ENCODE assay signal across 16 cellular contexts in the genomic region with DNA sequence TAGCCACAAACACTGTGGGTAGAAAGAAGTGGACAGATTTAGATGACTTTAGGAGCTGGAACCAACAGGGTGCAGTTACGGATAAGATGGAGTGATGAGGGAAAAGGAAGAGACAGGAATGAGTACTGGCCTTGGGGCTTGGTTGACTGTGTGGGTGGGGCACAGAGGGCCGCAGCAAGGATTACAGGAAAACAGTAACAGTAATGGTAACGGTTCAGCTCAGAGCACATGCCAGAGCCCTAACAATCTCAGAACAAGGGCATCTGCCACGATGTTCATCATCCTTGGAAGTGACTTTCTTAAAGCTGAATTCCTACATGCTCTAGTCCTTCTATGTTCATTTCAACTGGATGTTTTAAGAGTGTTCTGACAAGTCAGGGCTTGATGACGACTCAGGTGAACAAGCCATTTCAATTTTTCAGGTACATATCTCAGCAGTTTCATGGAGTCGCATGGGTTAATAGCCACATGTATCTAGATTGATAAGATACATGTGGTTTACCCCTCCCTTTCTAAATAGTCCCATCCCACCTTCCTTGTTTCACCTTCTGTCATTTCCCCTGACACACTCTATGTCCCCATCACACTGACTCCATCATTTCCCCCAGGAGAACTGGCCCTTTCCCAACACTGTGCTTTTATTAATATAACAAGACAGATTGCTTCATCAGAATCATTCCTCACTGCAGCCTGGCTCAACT.
DNase-seq lines count a peak whose midpoint lies in the region; ATAC-seq and TF ChIP-seq lines count a peak whose summit lies in the region.
"Had no signal": no experiment of that assay in that cellular context is flagged by ENCODE, and none has a peak within 500 bp of the region (broad histone marks: within the 10 kb centered on the region; RNA-seq: fewer than 3 reads in every experiment).

No MANE protein-coding gene starts in this region.

- TF ChIP-seq CTCF in HFFc6 (IDR thresholded peaks at IDR 0.05), result no peak

- H3K4me1 Mint-ChIP-seq in CD4-positive, alpha-beta memory T cell, result peaks cover 3 to 13% (median 6%) of the 10 kb centered on the region in 4 donors
- peaks cover 13% of the 10 kb centered on the region for H3K4me1 Mint-ChIP-seq in HFFc6 (ENCODE audit: low read depth)
- peaks cover 4 to 29% (median 12%) of the 10 kb centered on the region in 7 donors for H3K4me1 Mint-ChIP-seq in naive thymus-derived CD4-positive, alpha-beta T cell

- no peak for ATAC-seq in naive thymus-derived CD4-positive, alpha-beta T cell
- ATAC-seq in GM21576 (IDR thresholded peaks at IDR 0.05; ENCODE audit: unreplicated experiment) (no peak), HG02571 (IDR thresholded peaks at IDR 0.05; ENCODE audit: unreplicated experiment) (no peak), HG03460 (IDR thresholded peaks at IDR 0.05; ENCODE audit: unreplicated experiment) (no peak)
- ATAC-seq: activated CD4-positive, CD25-positive, alpha-beta regulatory T cell treated with anti-CD3 and anti-CD28 coated beads, Interleukin-2, amount 50 U/mL, for 24 hours; body of pancreas; Panc1 had no signal

- no peak overlapping the region for H3K4me3 ChIP-seq in CD4-positive, alpha-beta memory T cell (ENCODE audit: low read length in 2 of 2)
- H3K4me3 ChIP-seq in naive thymus-derived CD4-positive, alpha-beta T cell (ENCODE audit: low read length), result no peak overlapping the region
- H3K4me3 ChIP-seq: body of pancreas, tibial artery had no signal

- H3K27ac Mint-ChIP-seq in CD4-positive, alpha-beta memory T cell, result peak overlapping the region; percentile 11 to 65 (median 42)
- 0 out of 2 replicates have a peak overlapping the region, but pooled peaks have one; percentile 6 for H3K27ac Mint-ChIP-seq in HFFc6
- H3K27ac Mint-ChIP-seq in naive thymus-derived CD4-positive, alpha-beta T cell, result peak overlapping the region in 6 of 9 donors; percentile 0 to 68 (median 30)
- H3K27ac Mint-ChIP-seq: progenitor cell of endocrine pancreas had no signal

- H3K9me3 ChIP-seq in CD4-positive, alpha-beta memory T cell (ENCODE audit: control insufficient read depth in 1 of 2, low read length in 2 of 2), result no peaks in the 10 kb centered on the region
- H3K9me3 ChIP-seq in naive thymus-derived CD4-positive, alpha-beta T cell (ENCODE audit: control insufficient read depth in 2 of 3, low read length in 3 of 3), result no peaks in the 10 kb centered on the region
- H3K9me3 ChIP-seq: body of pancreas, tibial artery had no signal

- peaks cover 56 to 72% of the 10 kb centered on the region in 2 donors for H3K36me3 Mint-ChIP-seq in CD4-positive, alpha-beta memory T cell
- peaks cover 46% of the 10 kb centered on the region for H3K36me3 Mint-ChIP-seq in HFFc6 (ENCODE audit: low read depth)
- H3K36me3 Mint-ChIP-seq in naive thymus-derived CD4-positive, alpha-beta T cell, result peaks cover 26 to 57% (median 44%) of the 10 kb centered on the region in 5 donors

- no peaks in the 10 kb centered on the region for H3K27me3 Mint-ChIP-seq in CD4-positive, alpha-beta memory T cell
- peaks cover 3% of the 10 kb centered on the region; the same call in 1 of the 2 replicates for H3K27me3 Mint-ChIP-seq in HFFc6 (ENCODE audit: insufficient read depth)
- H3K27me3 Mint-ChIP-seq in naive thymus-derived CD4-positive, alpha-beta T cell, result no peaks in the 10 kb centered on the region
- H3K27me3 Mint-ChIP-seq: progenitor cell of endocrine pancreas had no signal

- no peaks in the 10 kb centered on the region for H3K27me3 ChIP-seq in CD4-positive, alpha-beta memory T cell (ENCODE audit: insufficient read depth, low read length)
- H3K27me3 ChIP-seq in naive thymus-derived CD4-positive, alpha-beta T cell (ENCODE audit: control insufficient read depth in 2 of 2, insufficient read depth in 2 of 2, low read length in 2 of 2), result no peaks in the 10 kb centered on the region
- H3K27me3 ChIP-seq: body of pancreas, tibial artery had no signal

- intact Hi-C loops in CD4-positive, alpha-beta memory T cell (cut with micrococcal nuclease), result no loop called here
- intact Hi-C loops in naive thymus-derived CD4-positive, alpha-beta T cell (cut with micrococcal nuclease), result loop anchor here in 1 of 2 donors (5.0 kb wide), 1 partner anchor 76 kb away; no protein-coding TSS in a partner anchor

- POLR2A ChIA-PET in CD4-positive, alpha-beta memory T cell (lab: Charles Lee; ENCODE audit: partially characterized antibody), result no interaction called here
- POLR2A ChIA-PET in naive thymus-derived CD4-positive, alpha-beta T cell (lab: Charles Lee), result interaction anchor here (0.6 kb wide), 1 partner anchor 13 kb away, joined by 3 read pairs; no protein-coding TSS in a partner anchor

- no peak for DNase-seq in CD4-positive, alpha-beta memory T cell
- DNase-seq in HFFc6 (no peak), cerebellum (ENCODE audit: low spot score) (peak; percentile 41)
- DNase-seq in naive thymus-derived CD4-positive, alpha-beta T cell, result no peak
- DNase-seq: body of pancreas; DND-41; effector CD4-positive, alpha-beta T cell; NCI-H2029; T-helper 1 cell had no signal

- no peaks in the 10 kb centered on the region for H3K4me1 ChIP-seq in CD4-positive, alpha-beta memory T cell (ENCODE audit: insufficient read depth, low read length)
- H3K4me1 ChIP-seq in naive thymus-derived CD4-positive, alpha-beta T cell (ENCODE audit: control insufficient read depth in 2 of 2, insufficient read depth in 2 of 2, low read length in 2 of 2), result no peaks in the 10 kb centered on the region
- H3K4me1 ChIP-seq: body of pancreas had no signal

- CTCF ChIA-PET in CD4-positive, alpha-beta memory T cell (lab: Charles Lee; ENCODE audit: partially characterized antibody), result no interaction called here
- CTCF ChIA-PET in naive thymus-derived CD4-positive, alpha-beta T cell (lab: Charles Lee), result no interaction called here

- peaks cover 53% of the 10 kb centered on the region for H3K36me3 ChIP-seq in CD4-positive, alpha-beta memory T cell (ENCODE audit: insufficient read depth, low read length)
- peaks cover 30 to 71% (median 36%) of the 10 kb centered on the region in 3 experiments for H3K36me3 ChIP-seq in naive thymus-derived CD4-positive, alpha-beta T cell (ENCODE audit: control insufficient read depth in 2 of 3, insufficient read depth in 3 of 3, low read length in 3 of 3)

- no peak overlapping the region for H3K4me3 Mint-ChIP-seq in CD4-positive, alpha-beta memory T cell
- H3K4me3 Mint-ChIP-seq in HFFc6, result no peak overlapping the region
- H3K4me3 Mint-ChIP-seq in naive thymus-derived CD4-positive, alpha-beta T cell, result no peak overlapping the region

- no peaks in the 10 kb centered on the region for H3K9me3 Mint-ChIP-seq in CD4-positive, alpha-beta memory T cell
- H3K9me3 Mint-ChIP-seq in HFFc6, result no peaks in the 10 kb centered on the region
- no peaks in the 10 kb centered on the region for H3K9me3 Mint-ChIP-seq in naive thymus-derived CD4-positive, alpha-beta T cell

- H3K27ac ChIP-seq in CD4-positive, alpha-beta memory T cell (ENCODE audit: low read depth, low read length), result no peak overlapping the region
- H3K27ac ChIP-seq in naive thymus-derived CD4-positive, alpha-beta T cell (ENCODE audit: low read depth, low read length), result no peak overlapping the region
- H3K27ac ChIP-seq: body of pancreas had no signal
